Comparison of ENCODE assay signal across 18 cellular contexts in genomic region chr15:34581043-34581365, GRCh38. TPM values are rescaled to one million over a fixed set of nuclear protein-coding genes. Genes with fewer than 3 reads are reported as not detected.
DNase-seq lines count a peak whose midpoint lies in the region; ATAC-seq and TF ChIP-seq lines count a peak whose summit lies in the region.
"Had no signal": no experiment of that assay in that cellular context is flagged by ENCODE, and none has a peak within 500 bp of the region (broad histone marks: within the 10 kb centered on the region; RNA-seq: fewer than 3 reads in every experiment).

No MANE protein-coding gene starts in this region.

- peaks cover 7% of the 10 kb centered on the region for H3K27me3 Mint-ChIP-seq in activated CD4-positive, alpha-beta T cell treated with anti-CD3 and anti-CD28 coated beads, Interleukin-2, amount 10 ng/mL, durations not matched to agents 7 days and 5 days
- H3K27me3 Mint-ChIP-seq in CD4-positive, alpha-beta memory T cell = no peaks in the 10 kb centered on the region
- H3K27me3 Mint-ChIP-seq in activated T-helper 2 cell treated with anti-CD3 and anti-CD28 coated beads, Interferon-gamma antibody, Interleukin-2, Interleukin-4, amounts not matched to agents 10 μg/mL and 5 μg/mL and 100 μg/mL, durations not matched to agents 14 hours and 24 hours and 36 hours (ENCODE audit: low read depth) = no peaks in the 10 kb centered on the region
- H3K27me3 Mint-ChIP-seq in natural killer cell (ENCODE audit: low read depth in 2 of 2) = peaks cover 0 to 4% of the 10 kb centered on the region in 2 donors

- peaks cover 27% of the 10 kb centered on the region for H3K4me1 ChIP-seq in CD4-positive, alpha-beta memory T cell (ENCODE audit: insufficient read depth, low read length)

- H3K27me3 ChIP-seq in CD4-positive, alpha-beta memory T cell (ENCODE audit: insufficient read depth, low read length) = no peaks in the 10 kb centered on the region
- H3K27me3 ChIP-seq: brain microvascular endothelial cell had no signal

- POLR2A ChIA-PET in activated CD4-positive, alpha-beta T cell treated with anti-CD3 and anti-CD28 coated beads, Interleukin-2, amount 10 ng/mL, durations not matched to agents 7 days and 5 days (lab: Charles Lee) = no interaction called here
- POLR2A ChIA-PET in CD4-positive, alpha-beta memory T cell (lab: Charles Lee; ENCODE audit: partially characterized antibody) = interaction anchor here (3.1 kb wide), 1 partner anchor 214 kb away, joined by 32 read pairs; the partner anchor contains the start of gene LPCAT4

- TF ChIP-seq CTCF in natural killer cell (IDR thresholded peaks at IDR 0.05) = no peak

- CTCF ChIA-PET in activated CD4-positive, alpha-beta T cell treated with anti-CD3 and anti-CD28 coated beads, Interleukin-2, amount 10 ng/mL, durations not matched to agents 7 days and 5 days (lab: Charles Lee) = interaction anchor here (0.6 to 1.5 kb wide), 3 partner anchors 21 to 317 kb away, joined by 3 to 4 read pairs (median 4); partner anchors contain the start of gene LPCAT4
- CTCF ChIA-PET in CD4-positive, alpha-beta memory T cell (lab: Charles Lee; ENCODE audit: partially characterized antibody) = interaction anchor here (1.1 to 1.3 kb wide), 2 partner anchors 213 to 356 kb away, joined by 3 to 6 read pairs; partner anchors contain the start of genes EMC4 and LPCAT4

- ATAC-seq in natural killer cell = no peak
- no peak for ATAC-seq in GM21529 (IDR thresholded peaks at IDR 0.05; ENCODE audit: unreplicated experiment)
- no peak for ATAC-seq in esophagus mucosa
- ATAC-seq: HCT116 had no signal

- H3K36me3 Mint-ChIP-seq in activated CD4-positive, alpha-beta T cell treated with anti-CD3 and anti-CD28 coated beads, Interleukin-2, amount 10 ng/mL, durations not matched to agents 7 days and 5 days (ENCODE audit: low read depth) = peaks cover 5% of the 10 kb centered on the region
- H3K36me3 Mint-ChIP-seq in CD4-positive, alpha-beta memory T cell = peaks cover 0 to 5% of the 10 kb centered on the region in 2 donors
- H3K36me3 Mint-ChIP-seq in activated T-helper 2 cell treated with anti-CD3 and anti-CD28 coated beads, Interferon-gamma antibody, Interleukin-2, Interleukin-4, amounts not matched to agents 10 μg/mL and 5 μg/mL and 100 μg/mL, durations not matched to agents 14 hours and 24 hours and 36 hours (ENCODE audit: low read depth) = peaks cover 29% of the 10 kb centered on the region
- no peaks in the 10 kb centered on the region for H3K36me3 Mint-ChIP-seq in natural killer cell

- no peaks in the 10 kb centered on the region for H3K9me3 ChIP-seq in CD4-positive, alpha-beta memory T cell (ENCODE audit: control insufficient read depth in 1 of 2, low read length in 2 of 2)
- H3K9me3 ChIP-seq: esophagus muscularis mucosa had no signal

- peak overlapping the region; percentile 90 for H3K4me3 Mint-ChIP-seq in activated CD4-positive, alpha-beta T cell treated with anti-CD3 and anti-CD28 coated beads, Interleukin-2, amount 10 ng/mL, durations not matched to agents 7 days and 5 days
- peak overlapping the region; percentile 23 to 87 (median 60) for H3K4me3 Mint-ChIP-seq in CD4-positive, alpha-beta memory T cell
- H3K4me3 Mint-ChIP-seq in activated T-helper 2 cell treated with anti-CD3 and anti-CD28 coated beads, Interferon-gamma antibody, Interleukin-2, Interleukin-4, amounts not matched to agents 10 μg/mL and 5 μg/mL and 100 μg/mL, durations not matched to agents 14 hours and 24 hours and 36 hours (ENCODE audit: low read depth) = peak overlapping the region; percentile 95
- H3K4me3 Mint-ChIP-seq in natural killer cell = peak overlapping the region; percentile 52

- peaks cover 50% of the 10 kb centered on the region for H3K4me1 Mint-ChIP-seq in activated CD4-positive, alpha-beta T cell treated with anti-CD3 and anti-CD28 coated beads, Interleukin-2, amount 10 ng/mL, durations not matched to agents 7 days and 5 days
- H3K4me1 Mint-ChIP-seq in CD4-positive, alpha-beta memory T cell = peaks cover 32 to 64% (median 43%) of the 10 kb centered on the region in 4 donors
- peaks cover 59% of the 10 kb centered on the region for H3K4me1 Mint-ChIP-seq in activated T-helper 2 cell treated with anti-CD3 and anti-CD28 coated beads, Interferon-gamma antibody, Interleukin-2, Interleukin-4, amounts not matched to agents 10 μg/mL and 5 μg/mL and 100 μg/mL, durations not matched to agents 14 hours and 24 hours and 36 hours (ENCODE audit: low read depth)
- peaks cover 41 to 47% of the 10 kb centered on the region in 2 donors for H3K4me1 Mint-ChIP-seq in natural killer cell

- H3K27ac Mint-ChIP-seq in activated CD4-positive, alpha-beta T cell treated with anti-CD3 and anti-CD28 coated beads, Interleukin-2, amount 10 ng/mL, durations not matched to agents 7 days and 5 days = no peak overlapping the region
- H3K27ac Mint-ChIP-seq in CD4-positive, alpha-beta memory T cell = peak overlapping the region in 3 of 7 donors; percentile 35 to 59 (median 36)
- H3K27ac Mint-ChIP-seq in activated T-helper 2 cell treated with anti-CD3 and anti-CD28 coated beads, Interferon-gamma antibody, Interleukin-2, Interleukin-4, amounts not matched to agents 10 μg/mL and 5 μg/mL and 100 μg/mL, durations not matched to agents 14 hours and 24 hours and 36 hours = peak overlapping the region; percentile 54
- H3K27ac Mint-ChIP-seq in natural killer cell = no peak overlapping the region

- H3K4me3 ChIP-seq in CD4-positive, alpha-beta memory T cell (ENCODE audit: low read length in 2 of 2) = no peak overlapping the region
- H3K4me3 ChIP-seq: esophagus muscularis mucosa had no signal

- no peak overlapping the region for H3K27ac ChIP-seq in CD4-positive, alpha-beta memory T cell (ENCODE audit: low read depth, low read length)
- H3K27ac ChIP-seq: brain microvascular endothelial cell, esophagus muscularis mucosa had no signal

- no peaks in the 10 kb centered on the region for H3K9me3 Mint-ChIP-seq in activated CD4-positive, alpha-beta T cell treated with anti-CD3 and anti-CD28 coated beads, Interleukin-2, amount 10 ng/mL, durations not matched to agents 7 days and 5 days
- H3K9me3 Mint-ChIP-seq in CD4-positive, alpha-beta memory T cell = no peaks in the 10 kb centered on the region
- H3K9me3 Mint-ChIP-seq in activated T-helper 2 cell treated with anti-CD3 and anti-CD28 coated beads, Interferon-gamma antibody, Interleukin-2, Interleukin-4, amounts not matched to agents 10 μg/mL and 5 μg/mL and 100 μg/mL, durations not matched to agents 14 hours and 24 hours and 36 hours = no peaks in the 10 kb centered on the region
- H3K9me3 Mint-ChIP-seq in natural killer cell = no peaks in the 10 kb centered on the region

- intact Hi-C loops in CD4-positive, alpha-beta memory T cell (cut with micrococcal nuclease) = no loop called here
- intact Hi-C loops in activated T-helper 2 cell treated with anti-CD3 and anti-CD28 coated beads, Interferon-gamma antibody, Interleukin-2, Interleukin-4, amounts not matched to agents 10 μg/mL and 5 μg/mL and 100 μg/mL, durations not matched to agents 14 hours and 24 hours and 36 hours (cut with micrococcal nuclease) = loop anchor here (5.0 to 10.0 kb wide), 3 partner anchors 144 to 546 kb away; partner anchors contain the start of genes AVEN, GOLGA8A and SLC12A6
- intact Hi-C loops in natural killer cell (cut with micrococcal nuclease) = no loop called here

- no peaks in the 10 kb centered on the region for H3K36me3 ChIP-seq in CD4-positive, alpha-beta memory T cell (ENCODE audit: insufficient read depth, low read length)
- H3K36me3 ChIP-seq: brain microvascular endothelial cell, esophagus muscularis mucosa had no signal

- no peak for DNase-seq in activated CD4-positive, alpha-beta T cell treated with anti-CD3 and anti-CD28 coated beads, Interleukin-2, amount 10 ng/mL, durations not matched to agents 7 days and 5 days
- DNase-seq in activated CD4-positive, alpha-beta T cell treated with anti-CD3 and anti-CD28 coated beads, Interleukin-2, amount 50 U/mL, for 4 hours = no peak
- DNase-seq in CD4-positive, alpha-beta memory T cell = no peak
- no peak for DNase-seq in activated T-helper 2 cell treated with anti-CD3 and anti-CD28 coated beads, Interferon-gamma antibody, Interleukin-2, Interleukin-4, amounts not matched to agents 10 μg/mL and 5 μg/mL and 100 μg/mL, durations not matched to agents 14 hours and 24 hours and 36 hours (ENCODE audit: low spot score)
- DNase-seq in natural killer cell = no peak
- DNase-seq in anterior cingulate cortex (lab: John Stamatoyannopoulos, UW) = no peak
- DNase-seq: activated gamma-delta T cell, brain microvascular endothelial cell, C1 segment of cervical spinal cord, DMS79 treated with DMSO at 0.1 percent for 48 hours, KG1, NCI-H1092, NCI-H526, retina had no signal

RNA-seq across cellular contexts. Expression of gene GOLGA8B, which starts 2.4 kb away (rescaled TPM):
- total RNA-seq in activated CD4-positive, alpha-beta T cell treated with anti-CD3 and anti-CD28 coated beads, Interleukin-2, amount 10 ng/mL, durations not matched to agents 7 days and 5 days = 100 to 1,000 TPM; 111 to 130 TPM
- total RNA-seq in CD4-positive, alpha-beta memory T cell = 100 to 1,000 TPM; 332 to 340 TPM
- polyA plus RNA-seq in CD4-positive, alpha-beta memory T cell = 1 to 10 TPM; 4.8 to 6.5 TPM
- 215 and 222 TPM in 2 replicates for total RNA-seq in activated T-helper 2 cell treated with anti-CD3 and anti-CD28 coated beads, Interferon-gamma antibody, Interleukin-2, Interleukin-4, amounts not matched to agents 10 μg/mL and 5 μg/mL and 100 μg/mL, durations not matched to agents 14 hours and 24 hours and 36 hours
- total RNA-seq in natural killer cell = 100 to 1,000 TPM; 156 to 239 (median 183) TPM
- total RNA-seq in esophagus mucosa = 27.2 TPM
